Comparison of ENCODE assay signal across 1 cellular context in genomic region chr1:149766241-149766640, GRCh38.
DNase-seq lines count a peak whose midpoint lies in the region; ATAC-seq and TF ChIP-seq lines count a peak whose summit lies in the region.
"Not testable (repeated sequence)": the region's sequence is repeated elsewhere in the genome, so short reads cannot be mapped to it uniquely, and the experiment has no call there.

No MANE protein-coding gene starts in this region.

- H3K27me3 ChIP-seq in DND-41 (ENCODE audit: insufficient read depth, low read length, poor library complexity) = not testable (repeated sequence)

- H3K9ac ChIP-seq in DND-41 (ENCODE audit: low read depth, low read length) = not testable (repeated sequence)

- not testable (repeated sequence) for H3K79me2 ChIP-seq in DND-41 (ENCODE audit: insufficient read depth, low read length)

- H3K4me2 ChIP-seq in DND-41 (ENCODE audit: insufficient read depth, low read length) = not testable (repeated sequence)

- H3K36me3 ChIP-seq in DND-41 (ENCODE audit: insufficient read depth, low read length) = not testable (repeated sequence)

- H2AFZ ChIP-seq in DND-41 (ENCODE audit: low read depth, low read length) = not testable (repeated sequence)

- not testable (repeated sequence) for H4K20me1 ChIP-seq in DND-41 (ENCODE audit: insufficient read depth, low read length)

- DNase-seq in DND-41 = peak; percentile 50

- TF ChIP-seq CTCF in DND-41 (IDR thresholded peaks at IDR 0.05; ENCODE audit: borderline replicate concordance, extremely low read depth, low read length, poor library complexity, severe bottlenecking) = not testable (repeated sequence)

- H3K9me3 ChIP-seq in DND-41 (ENCODE audit: insufficient read depth, low read length, severe bottlenecking) = not testable (repeated sequence)

- H3K27ac ChIP-seq in DND-41 (ENCODE audit: low read length) = peak overlapping the region; percentile 65; the same call in 1 of the 2 replicates

- peak; percentile 73 for ATAC-seq in DND-41 (ENCODE audit: insufficient read depth, low read depth)

- H3K4me3 ChIP-seq in DND-41 (ENCODE audit: low read depth in 1 of 2, low read length in 2 of 2) = not testable (repeated sequence)

- H3K4me1 ChIP-seq in DND-41 (ENCODE audit: insufficient read depth, low read length) = peaks cover 25% of the 10 kb centered on the region
